In genomic region chr1:85244271-85245053, GRCh38 we compare ENCODE assay signal across 11 cellular contexts.
A peak's percentile ranks its signal among the peaks of the same experiment; 100 is the strongest.
DNase-seq lines count a peak whose midpoint lies in the region; ATAC-seq lines count a peak whose summit lies in the region.
"Had no signal": no experiment of that assay in that cellular context is flagged by ENCODE, and none has a peak within 500 bp of the region (broad histone marks: within the 10 kb centered on the region; RNA-seq: fewer than 3 reads in every experiment).

No MANE protein-coding gene starts in this region.

- peak; percentile 86 for DNase-seq in GM04504 (ENCODE audit: low read depth)
- peak; percentile 13 for DNase-seq in MV-4-11 (lab: John Stamatoyannopoulos, UW)
- DNase-seq in epithelial cell of prostate (ENCODE audit: low read depth, low spot score), result no peak
- DNase-seq in retina, result peak; percentile 48
- no peak for DNase-seq in NK-92 treated with Interleukin-12 subunit alpha and Interleukin-12 subunit beta, amount 100 ng/mL, for 24 hours (lab: John Stamatoyannopoulos, UW)
- DNase-seq in midbrain (lab: John Stamatoyannopoulos, UW), result no peak
- DNase-seq in CD1c-positive myeloid dendritic cell (ENCODE audit: extremely low spot score), result no peak
- DNase-seq: NCI-H2171 treated with DMSO at 0.1 percent for 48 hours, small intestine had no signal

- H3K27ac ChIP-seq in epithelial cell of prostate, result peak overlapping the region; percentile 63
- H3K27ac ChIP-seq: HL-60 had no signal

- ATAC-seq in HG02642 (IDR thresholded peaks at IDR 0.05; ENCODE audit: poor library complexity, unreplicated experiment), result no peak

Comparison
In these comparisons a context has a peak if more than half of its experiments do, and no peak if none do; other contexts are left out.
1. DNase-seq: peak in GM04504 (single experiment), MV-4-11 (single experiment) and retina (single experiment); none in epithelial cell of prostate (single experiment), NK-92 treated with Interleukin-12 subunit alpha and Interleukin-12 subunit beta, amount 100 ng/mL, for 24 hours (single experiment), midbrain (single experiment) and CD1c-positive myeloid dendritic cell (single experiment).